ENCODE assay signal across 10 cellular contexts in the genomic region with DNA sequence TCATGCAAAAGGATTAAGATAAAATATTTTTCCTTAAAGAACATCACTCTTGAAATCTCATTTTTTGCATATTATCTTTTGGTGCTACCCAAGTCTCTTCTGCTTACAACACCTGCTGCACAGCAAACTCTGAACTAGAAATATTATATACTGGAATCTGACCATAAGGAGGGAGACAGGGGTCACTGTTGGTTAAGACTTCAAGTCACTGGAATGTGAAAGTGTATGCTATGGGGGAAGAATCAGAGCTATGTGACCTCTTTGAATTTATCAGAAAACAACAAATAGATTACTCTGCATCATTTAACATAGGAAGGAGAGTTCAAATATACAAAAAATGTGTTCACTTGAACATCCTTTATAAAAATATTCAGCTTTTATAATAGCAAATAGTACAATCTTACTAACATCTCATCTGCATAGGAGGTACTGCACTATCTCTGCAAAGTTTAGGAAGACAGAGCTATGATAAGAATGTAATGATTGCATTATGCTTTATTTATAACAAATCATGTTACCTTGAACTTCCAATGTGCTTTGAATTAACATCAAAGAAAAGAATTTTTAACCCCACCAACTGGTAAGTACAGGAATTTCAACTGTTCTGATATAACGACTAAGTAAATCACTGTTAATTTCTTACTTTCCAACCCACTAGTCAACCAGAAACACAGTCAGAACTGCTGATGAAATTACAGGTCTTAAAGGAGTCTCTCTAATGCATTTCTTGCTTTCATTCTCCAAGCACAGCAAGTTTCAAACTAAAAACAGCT.
A peak's percentile ranks its signal among the peaks of the same experiment; 100 is the strongest.
DNase-seq lines count a peak whose midpoint lies in the region; ATAC-seq and TF ChIP-seq lines count a peak whose summit lies in the region.
"Had no signal": no experiment of that assay in that cellular context is flagged by ENCODE, and none has a peak within 500 bp of the region (broad histone marks: within the 10 kb centered on the region; RNA-seq: fewer than 3 reads in every experiment).

No MANE protein-coding gene starts in this region.

- H3K4me2 ChIP-seq in MM.1S (ENCODE audit: low read depth, low read length): peak overlapping the region; percentile 85

- H3K36me3 Mint-ChIP-seq in nephron (ENCODE audit: low read depth): peaks cover 41% of the 10 kb centered on the region

- peak; percentile 75 for ATAC-seq in GM18907 (IDR thresholded peaks at IDR 0.05; ENCODE audit: unreplicated experiment)
- ATAC-seq in HG02588 (IDR thresholded peaks at IDR 0.05; ENCODE audit: unreplicated experiment): peak; percentile 65
- ATAC-seq in body of pancreas: no peak

- H3K4me1 Mint-ChIP-seq in nephron: peaks cover 66% of the 10 kb centered on the region

- intact Hi-C loops in body of pancreas (cut with DNase I): no loop called here

- no peaks in the 10 kb centered on the region for H3K27me3 Mint-ChIP-seq in nephron (ENCODE audit: low read depth)

- no peaks in the 10 kb centered on the region for H3K9me2 ChIP-seq in MM.1S (replicated peaks; ENCODE audit: insufficient read depth, low read length)

- peak overlapping the region; percentile 4 to 82 (median 19) for H3K27ac Mint-ChIP-seq in nephron

- no peak overlapping the region for H3K9ac ChIP-seq in MM.1S (ENCODE audit: low read length)
- H3K9ac ChIP-seq: parathyroid adenoma had no signal

- H3K4me1 ChIP-seq in MM.1S (ENCODE audit: low read length) (peaks cover 56% of the 10 kb centered on the region), body of pancreas (no peaks in the 10 kb centered on the region)
- H3K4me1 ChIP-seq: parathyroid adenoma had no signal

- peak overlapping the region; percentile 70; the same call in 1 of the 2 replicates for H3K27ac ChIP-seq in MM.1S (ENCODE audit: low read length)
- no peak overlapping the region for H3K27ac ChIP-seq in body of pancreas
- H3K27ac ChIP-seq: parathyroid adenoma, thoracic aorta had no signal

- no peak overlapping the region for H3K4me3 Mint-ChIP-seq in nephron

- H3K79me2 ChIP-seq in MM.1S (ENCODE audit: low read length): no peaks in the 10 kb centered on the region
- H3K79me2 ChIP-seq: parathyroid adenoma had no signal

- H4K20me1 ChIP-seq in MM.1S (ENCODE audit: insufficient read depth, low read length): no peaks in the 10 kb centered on the region

- no peak overlapping the region for H2AFZ ChIP-seq in MM.1S (ENCODE audit: low read length)
- H2AFZ ChIP-seq: parathyroid adenoma had no signal

- H3K4me3 ChIP-seq in MM.1S (ENCODE audit: low read length) (peak overlapping the region; percentile 45), body of pancreas (no peak overlapping the region)
- H3K4me3 ChIP-seq: thoracic aorta had no signal

- no peaks in the 10 kb centered on the region for H3K9me3 ChIP-seq in MM.1S (replicated peaks; ENCODE audit: insufficient read depth, low read length)
- H3K9me3 ChIP-seq in body of pancreas: no peaks in the 10 kb centered on the region
- H3K9me3 ChIP-seq: thoracic aorta had no signal

- TF ChIP-seq CTCF in MM.1S (IDR thresholded peaks at IDR 0.05; ENCODE audit: low read length): peak; percentile 8
- TF ChIP-seq CTCF in nephron (IDR thresholded peaks at IDR 0.05; ENCODE audit: unreplicated experiment in 3 of 3): peak in 2 of 3 experiments; percentile 13 to 35
- TF ChIP-seq CTCF in body of pancreas (IDR thresholded peaks at IDR 0.05): no peak

- H3K9me3 Mint-ChIP-seq in nephron: no peaks in the 10 kb centered on the region

- 16 to 21% methylated on average over 1 of the region's 1 CpG for WGBS in body of pancreas, 2 donors

- no peaks in the 10 kb centered on the region for H3K36me3 ChIP-seq in MM.1S (replicated peaks; ENCODE audit: insufficient read depth, low read length)
- no peaks in the 10 kb centered on the region for H3K36me3 ChIP-seq in body of pancreas (replicated peaks in 1 of 2; ENCODE audit: insufficient read depth in 1 of 2, low read depth in 2 of 2)
- H3K36me3 ChIP-seq: thoracic aorta had no signal

- no peak for TF ChIP-seq POLR2A in body of pancreas (IDR thresholded peaks at IDR 0.05)

- H3F3A ChIP-seq in MM.1S (ENCODE audit: insufficient read depth, low read length): peaks cover 24% of the 10 kb centered on the region

- DNase-seq in MM.1S (peak; percentile 73), NCI-H2227 (lab: John Stamatoyannopoulos, UW; ENCODE audit: unreplicated experiment) (no peak), AG20443 (ENCODE audit: low spot score) (no peak), body of pancreas (no peak), NCI-H2107 (lab: John Stamatoyannopoulos, UW) (no peak)

- H3K27me3 ChIP-seq in MM.1S (replicated peaks; ENCODE audit: insufficient read depth, low read length): no peaks in the 10 kb centered on the region
- H3K27me3 ChIP-seq in body of pancreas: no peaks in the 10 kb centered on the region

Comparison
In these comparisons a context has a peak if more than half of its experiments do, and no peak if none do; other contexts are left out.
1. CTCF ChIP-seq: peak in MM.1S (single experiment) and nephron (2 of 3); none in body of pancreas (0 of 7).